Comparison of ENCODE assay signal across 9 cellular contexts in genomic region chr6:14382381-14383236, GRCh38.
DNase-seq lines count a peak whose midpoint lies in the region; ATAC-seq lines count a peak whose summit lies in the region.
"Had no signal": no experiment of that assay in that cellular context is flagged by ENCODE, and none has a peak within 500 bp of the region (broad histone marks: within the 10 kb centered on the region; RNA-seq: fewer than 3 reads in every experiment).

No MANE protein-coding gene starts in this region.

- H3K36me3 Mint-ChIP-seq in activated naive CD4-positive, alpha-beta T cell treated with anti-CD3 and anti-CD28 coated beads for 36 hours (ENCODE audit: low read depth): no peaks in the 10 kb centered on the region
- no peaks in the 10 kb centered on the region for H3K36me3 Mint-ChIP-seq in activated naive CD4-positive, alpha-beta T cell treated with anti-CD3 and anti-CD28 coated beads, Interleukin-2, amount 10 ng/mL, durations not matched to agents 7 days and 5 days
- peaks cover 2% of the 10 kb centered on the region for H3K36me3 Mint-ChIP-seq in T-helper 1 cell treated with Interleukin-12 subunit alpha and Interleukin-12 subunit beta and Interleukin-4 antibody, amounts not matched to agents 30 μg/mL and 1 μg/mL, for 36 hours (ENCODE audit: low read depth)
- H3K36me3 Mint-ChIP-seq in stimulated activated naive B cell treated with anti-CD40 and anti-IgM and Interleukin-4, amounts not matched to agents 10 μg/mL and 1 μg/mL and 100 μg/mL, for 72 hours: peaks cover 18 to 46% of the 10 kb centered on the region in 2 donors

- peaks cover 2% of the 10 kb centered on the region for H3K27me3 Mint-ChIP-seq in activated naive CD4-positive, alpha-beta T cell treated with anti-CD3 and anti-CD28 coated beads for 36 hours (ENCODE audit: low read depth)
- H3K27me3 Mint-ChIP-seq in activated naive CD4-positive, alpha-beta T cell treated with anti-CD3 and anti-CD28 coated beads, Interleukin-2, amount 10 ng/mL, durations not matched to agents 7 days and 5 days: no peaks in the 10 kb centered on the region
- no peaks in the 10 kb centered on the region for H3K27me3 Mint-ChIP-seq in T-helper 1 cell treated with Interleukin-12 subunit alpha and Interleukin-12 subunit beta and Interleukin-4 antibody, amounts not matched to agents 30 μg/mL and 1 μg/mL, for 36 hours (ENCODE audit: low read depth)
- no peaks in the 10 kb centered on the region for H3K27me3 Mint-ChIP-seq in stimulated activated naive B cell treated with anti-CD40 and anti-IgM and Interleukin-4, amounts not matched to agents 10 μg/mL and 1 μg/mL and 100 μg/mL, for 72 hours

- peak; percentile 54 for DNase-seq in activated naive CD4-positive, alpha-beta T cell treated with anti-CD3 and anti-CD28 coated beads for 36 hours
- no peak for DNase-seq in activated naive CD4-positive, alpha-beta T cell treated with anti-CD3 and anti-CD28 coated beads, Interleukin-2, amount 10 ng/mL, durations not matched to agents 7 days and 5 days
- DNase-seq in stimulated activated naive B cell treated with anti-CD40 and anti-IgM and Interleukin-4, amounts not matched to agents 10 μg/mL and 1 μg/mL and 100 μg/mL, for 72 hours: no peak
- DNase-seq in cerebellum (ENCODE audit: low spot score): no peak
- no peak for DNase-seq in DMS153 (lab: John Stamatoyannopoulos, UW)
- DNase-seq: naive thymus-derived CD4-positive, alpha-beta T cell had no signal

- H3K27ac Mint-ChIP-seq in activated naive CD4-positive, alpha-beta T cell treated with anti-CD3 and anti-CD28 coated beads for 36 hours: peak overlapping the region; percentile 41
- no peak overlapping the region for H3K27ac Mint-ChIP-seq in activated naive CD4-positive, alpha-beta T cell treated with anti-CD3 and anti-CD28 coated beads, Interleukin-2, amount 10 ng/mL, durations not matched to agents 7 days and 5 days
- no peak overlapping the region for H3K27ac Mint-ChIP-seq in T-helper 1 cell treated with Interleukin-12 subunit alpha and Interleukin-12 subunit beta and Interleukin-4 antibody, amounts not matched to agents 30 μg/mL and 1 μg/mL, for 36 hours
- H3K27ac Mint-ChIP-seq in stimulated activated naive B cell treated with anti-CD40 and anti-IgM and Interleukin-4, amounts not matched to agents 10 μg/mL and 1 μg/mL and 100 μg/mL, for 72 hours: peak overlapping the region; percentile 9
- H3K27ac Mint-ChIP-seq: naive thymus-derived CD4-positive, alpha-beta T cell had no signal

- H3K4me1 Mint-ChIP-seq in activated naive CD4-positive, alpha-beta T cell treated with anti-CD3 and anti-CD28 coated beads for 36 hours (ENCODE audit: low read depth): peaks cover 36% of the 10 kb centered on the region
- H3K4me1 Mint-ChIP-seq in activated naive CD4-positive, alpha-beta T cell treated with anti-CD3 and anti-CD28 coated beads, Interleukin-2, amount 10 ng/mL, durations not matched to agents 7 days and 5 days: peaks cover 21% of the 10 kb centered on the region
- peaks cover 27% of the 10 kb centered on the region for H3K4me1 Mint-ChIP-seq in T-helper 1 cell treated with Interleukin-12 subunit alpha and Interleukin-12 subunit beta and Interleukin-4 antibody, amounts not matched to agents 30 μg/mL and 1 μg/mL, for 36 hours (ENCODE audit: low read depth)
- H3K4me1 Mint-ChIP-seq in stimulated activated naive B cell treated with anti-CD40 and anti-IgM and Interleukin-4, amounts not matched to agents 10 μg/mL and 1 μg/mL and 100 μg/mL, for 72 hours: peaks cover 45 to 74% of the 10 kb centered on the region in 2 donors

- no peaks in the 10 kb centered on the region for H3K9me3 Mint-ChIP-seq in activated naive CD4-positive, alpha-beta T cell treated with anti-CD3 and anti-CD28 coated beads for 36 hours
- no peaks in the 10 kb centered on the region for H3K9me3 Mint-ChIP-seq in activated naive CD4-positive, alpha-beta T cell treated with anti-CD3 and anti-CD28 coated beads, Interleukin-2, amount 10 ng/mL, durations not matched to agents 7 days and 5 days
- H3K9me3 Mint-ChIP-seq in T-helper 1 cell treated with Interleukin-12 subunit alpha and Interleukin-12 subunit beta and Interleukin-4 antibody, amounts not matched to agents 30 μg/mL and 1 μg/mL, for 36 hours: peaks cover 3% of the 10 kb centered on the region
- H3K9me3 Mint-ChIP-seq in stimulated activated naive B cell treated with anti-CD40 and anti-IgM and Interleukin-4, amounts not matched to agents 10 μg/mL and 1 μg/mL and 100 μg/mL, for 72 hours: peaks cover 0 to 3% of the 10 kb centered on the region in 2 donors

- intact Hi-C loops in activated naive CD4-positive, alpha-beta T cell treated with anti-CD3 and anti-CD28 coated beads for 36 hours (cut with micrococcal nuclease): loop anchor here (1.0 to 10.0 kb wide), 6 partner anchors 42 to 350 kb away; no protein-coding TSS in a partner anchor

- CTCF ChIA-PET in activated naive CD4-positive, alpha-beta T cell treated with anti-CD3 and anti-CD28 coated beads for 36 hours (lab: Charles Lee): no interaction called here
- CTCF ChIA-PET in activated naive CD4-positive, alpha-beta T cell treated with anti-CD3 and anti-CD28 coated beads, Interleukin-2, amount 10 ng/mL, durations not matched to agents 7 days and 5 days (lab: Charles Lee): interaction anchor here (0.5 kb wide), 1 partner anchor 407 kb away, joined by 3 read pairs; no protein-coding TSS in a partner anchor

- no peak overlapping the region for H3K4me3 Mint-ChIP-seq in activated naive CD4-positive, alpha-beta T cell treated with anti-CD3 and anti-CD28 coated beads for 36 hours
- H3K4me3 Mint-ChIP-seq in activated naive CD4-positive, alpha-beta T cell treated with anti-CD3 and anti-CD28 coated beads, Interleukin-2, amount 10 ng/mL, durations not matched to agents 7 days and 5 days: no peak overlapping the region
- peak overlapping the region; percentile 10 for H3K4me3 Mint-ChIP-seq in T-helper 1 cell treated with Interleukin-12 subunit alpha and Interleukin-12 subunit beta and Interleukin-4 antibody, amounts not matched to agents 30 μg/mL and 1 μg/mL, for 36 hours
- H3K4me3 Mint-ChIP-seq in stimulated activated naive B cell treated with anti-CD40 and anti-IgM and Interleukin-4, amounts not matched to agents 10 μg/mL and 1 μg/mL and 100 μg/mL, for 72 hours: no peak overlapping the region

- peak; percentile 59 for ATAC-seq in HG03342 (IDR thresholded peaks at IDR 0.05; ENCODE audit: unreplicated experiment)
- ATAC-seq in stimulated activated naive B cell treated with anti-CD40 and anti-IgM and Interleukin-4, amounts not matched to agents 10 μg/mL and 1 μg/mL and 100 μg/mL, for 72 hours (replicated peaks): peak; percentile 20 to 31
- no peak for ATAC-seq in GM21367 (IDR thresholded peaks at IDR 0.05; ENCODE audit: unreplicated experiment)

Comparison
In these comparisons a context has a peak if more than half of its experiments do, and no peak if none do; other contexts are left out.
1. H3K27ac Mint-ChIP-seq: peak in activated naive CD4-positive, alpha-beta T cell treated with anti-CD3 and anti-CD28 coated beads for 36 hours (single experiment) and stimulated activated naive B cell treated with anti-CD40 and anti-IgM and Interleukin-4, amounts not matched to agents 10 μg/mL and 1 μg/mL and 100 μg/mL, for 72 hours (single experiment); none in activated naive CD4-positive, alpha-beta T cell treated with anti-CD3 and anti-CD28 coated beads, Interleukin-2, amount 10 ng/mL, durations not matched to agents 7 days and 5 days (single experiment) and T-helper 1 cell treated with Interleukin-12 subunit alpha and Interleukin-12 subunit beta and Interleukin-4 antibody, amounts not matched to agents 30 μg/mL and 1 μg/mL, for 36 hours (single experiment).